ENCODE assay signal across 17 cellular contexts in the genomic region with DNA sequence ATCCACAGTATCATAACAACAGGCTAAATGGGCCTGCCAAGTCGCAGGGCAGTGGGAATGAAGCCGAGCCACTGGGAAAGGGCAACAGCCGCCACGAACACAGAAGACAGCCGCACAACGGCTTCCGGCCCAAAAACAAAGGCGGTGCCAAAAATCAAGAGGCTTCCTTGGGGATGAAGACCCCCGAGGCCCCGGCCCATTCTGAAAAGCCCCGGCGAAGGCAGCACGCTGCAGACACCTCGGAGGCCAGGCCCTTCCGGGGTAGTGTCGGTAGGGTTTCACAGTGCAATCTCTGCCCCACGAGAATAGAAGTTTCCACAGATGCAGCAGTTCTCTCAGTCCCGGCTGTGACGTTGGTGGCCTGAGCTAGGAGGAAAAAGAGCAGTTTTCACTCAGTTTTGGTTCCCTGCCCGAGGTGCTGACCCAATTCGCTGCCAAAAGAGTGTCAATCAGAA. TPM values are rescaled to one million over a fixed set of nuclear protein-coding genes. Genes with fewer than 3 reads are reported as not detected.
DNase-seq lines count a peak whose midpoint lies in the region; ATAC-seq and TF ChIP-seq lines count a peak whose summit lies in the region.
"Had no signal": no experiment of that assay in that cellular context is flagged by ENCODE, and none has a peak within 500 bp of the region (broad histone marks: within the 10 kb centered on the region; RNA-seq: fewer than 3 reads in every experiment).

No MANE protein-coding gene starts in this region.

- H3K27me3 Mint-ChIP-seq in activated CD8-positive, alpha-beta memory T cell treated with anti-CD3 and anti-CD28 coated beads, Interleukin-2, amount 10 ng/mL, durations not matched to agents 7 days and 5 days: no peaks in the 10 kb centered on the region
- H3K27me3 Mint-ChIP-seq: activated T-cell treated with anti-CD3 and anti-CD28 coated beads, Interleukin-2, amount 50 U/mL, for 24 hours; natural killer cell treated with Interleukin-12 subunit alpha and Interleukin-12 subunit beta and Interleukin-15 and Interleukin-18, amount 100 ng/mL, for 72 hours had no signal

- H3K4me3 ChIP-seq in AG04450 (ENCODE audit: low read depth, low read length): no peak overlapping the region
- H3K4me3 ChIP-seq in body of pancreas: no peak overlapping the region
- H3K4me3 ChIP-seq: suprapubic skin had no signal

- no peak for DNase-seq in AG04450 (ENCODE audit: low read depth, low spot score)
- peak in 3 of 4 donors; percentile 26 to 39 (median 29) for DNase-seq in body of pancreas
- peak; percentile 75 for DNase-seq in left ventricle myocardium superior
- DNase-seq in posterior vena cava (ENCODE audit: low spot score): peak; percentile 85
- DNase-seq in SIG-M5 (lab: John Stamatoyannopoulos, UW): no peak
- DNase-seq in NCI-H2171 (lab: John Stamatoyannopoulos, UW): no peak
- no peak for DNase-seq in activated CD8-positive, alpha-beta memory T cell treated with anti-CD3 and anti-CD28 coated beads, Interleukin-2, amount 10 ng/mL, durations not matched to agents 7 days and 5 days
- no peak for DNase-seq in GM19238 (ENCODE audit: insufficient read length, low spot score)
- DNase-seq: activated CD4-positive, CD25-positive, alpha-beta regulatory T cell treated with anti-CD3 and anti-CD28 coated beads, Interleukin-2, amount 50 U/mL, for 72 hours; activated T-cell treated with anti-CD3 and anti-CD28 coated beads, Interleukin-2, amount 50 U/mL, for 24 hours; foreskin melanocyte; KG1; NCI-H1436 treated with DMSO at 0.1 percent for 48 hours; NCI-H524; T-helper 1 cell had no signal

- POLR2A ChIA-PET in AG04450 (lab: Yijun Ruan, JAX): no interaction called here

- ATAC-seq in body of pancreas (peak; percentile 20), left ventricle myocardium superior (peak; percentile 92)
- ATAC-seq in activated CD8-positive, alpha-beta memory T cell treated with anti-CD3 and anti-CD28 coated beads, Interleukin-2, amount 10 ng/mL, durations not matched to agents 7 days and 5 days: no peak
- ATAC-seq: natural killer cell treated with Interleukin-12 subunit alpha and Interleukin-12 subunit beta and Interleukin-15 and Interleukin-18, amount 100 ng/mL, for 72 hours had no signal

- peaks cover 20% of the 10 kb centered on the region for H3K4me1 Mint-ChIP-seq in activated CD8-positive, alpha-beta memory T cell treated with anti-CD3 and anti-CD28 coated beads, Interleukin-2, amount 10 ng/mL, durations not matched to agents 7 days and 5 days

- no peak overlapping the region for H3K4me3 Mint-ChIP-seq in activated CD8-positive, alpha-beta memory T cell treated with anti-CD3 and anti-CD28 coated beads, Interleukin-2, amount 10 ng/mL, durations not matched to agents 7 days and 5 days
- H3K4me3 Mint-ChIP-seq: activated T-cell treated with anti-CD3 and anti-CD28 coated beads, Interleukin-2, amount 50 U/mL, for 24 hours; natural killer cell treated with Interleukin-12 subunit alpha and Interleukin-12 subunit beta and Interleukin-15 and Interleukin-18, amount 100 ng/mL, for 72 hours had no signal

- no peaks in the 10 kb centered on the region; the same call in 1 of the 2 replicates for H3K9me3 ChIP-seq in AG04450 (ENCODE audit: control insufficient read depth, insufficient read depth, low read length)
- no peaks in the 10 kb centered on the region for H3K9me3 ChIP-seq in body of pancreas
- H3K9me3 ChIP-seq: suprapubic skin had no signal

- TF ChIP-seq POLR2A in body of pancreas (IDR thresholded peaks at IDR 0.05): no peak

- H3K4me1 ChIP-seq in body of pancreas: peaks cover 11% of the 10 kb centered on the region
- H3K4me1 ChIP-seq: suprapubic skin had no signal

- peaks cover 0 to 7% of the 10 kb centered on the region in 2 donors for H3K36me3 ChIP-seq in body of pancreas (replicated peaks in 1 of 2; ENCODE audit: insufficient read depth in 1 of 2, low read depth in 2 of 2)

- peaks cover 26% of the 10 kb centered on the region for H3K36me3 Mint-ChIP-seq in activated CD8-positive, alpha-beta memory T cell treated with anti-CD3 and anti-CD28 coated beads, Interleukin-2, amount 10 ng/mL, durations not matched to agents 7 days and 5 days
- H3K36me3 Mint-ChIP-seq: natural killer cell treated with Interleukin-12 subunit alpha and Interleukin-12 subunit beta and Interleukin-15 and Interleukin-18, amount 100 ng/mL, for 72 hours had no signal

- no peaks in the 10 kb centered on the region for H3K27me3 ChIP-seq in AG04450 (ENCODE audit: control insufficient read depth, insufficient read depth, low read length)
- no peaks in the 10 kb centered on the region for H3K27me3 ChIP-seq in body of pancreas
- H3K27me3 ChIP-seq: suprapubic skin had no signal

- H3K27ac ChIP-seq in AG04450 (ENCODE audit: low read depth, low read length) (peak overlapping the region; percentile 54), body of pancreas (peak overlapping the region in 1 of 4 donors; percentile 28)
- H3K27ac ChIP-seq: suprapubic skin had no signal

- WGBS in body of pancreas, 2 donors: 82 to 86% methylated on average over 21 of the region's 21 CpGs

- intact Hi-C loops in body of pancreas (cut with DNase I) (loop anchor here (5.0 kb wide), 1 partner anchor 495 kb away; no protein-coding TSS in a partner anchor), left ventricle myocardium superior (cut with micrococcal nuclease) (loop anchor here (5.0 to 10.0 kb wide), 2 partner anchors 253 to 505 kb away; no protein-coding TSS in a partner anchor), posterior vena cava (cut with DNase I) (loop anchor here in 1 of 2 donors (5.0 kb wide), 1 partner anchor 500 kb away; no protein-coding TSS in a partner anchor)

- no peaks in the 10 kb centered on the region for H3K9me3 Mint-ChIP-seq in activated CD8-positive, alpha-beta memory T cell treated with anti-CD3 and anti-CD28 coated beads, Interleukin-2, amount 10 ng/mL, durations not matched to agents 7 days and 5 days (ENCODE audit: low read depth)
- H3K9me3 Mint-ChIP-seq: activated T-cell treated with anti-CD3 and anti-CD28 coated beads, Interleukin-2, amount 50 U/mL, for 24 hours; natural killer cell treated with Interleukin-12 subunit alpha and Interleukin-12 subunit beta and Interleukin-15 and Interleukin-18, amount 100 ng/mL, for 72 hours had no signal

- CTCF ChIA-PET in AG04450 (lab: Charles Lee): interaction anchor here (0.6 kb wide), 2 partner anchors 8 to 111 kb away, joined by 4 to 7 read pairs; no protein-coding TSS in a partner anchor
- CTCF ChIA-PET in activated CD8-positive, alpha-beta memory T cell treated with anti-CD3 and anti-CD28 coated beads, Interleukin-2, amount 10 ng/mL, durations not matched to agents 7 days and 5 days (lab: Charles Lee): no interaction called here

- no peak overlapping the region for H3K27ac Mint-ChIP-seq in activated CD8-positive, alpha-beta memory T cell treated with anti-CD3 and anti-CD28 coated beads, Interleukin-2, amount 10 ng/mL, durations not matched to agents 7 days and 5 days
- H3K27ac Mint-ChIP-seq: activated T-cell treated with anti-CD3 and anti-CD28 coated beads, Interleukin-2, amount 50 U/mL, for 24 hours; natural killer cell treated with Interleukin-12 subunit alpha and Interleukin-12 subunit beta and Interleukin-15 and Interleukin-18, amount 100 ng/mL, for 72 hours had no signal

- TF ChIP-seq CTCF in AG04450 (IDR thresholded peaks at IDR 0.05; ENCODE audit: low read depth, low read length) (no peak), body of pancreas (IDR thresholded peaks at IDR 0.05) (no peak)

RNA-seq across cellular contexts. Expression of a gene that starts 32.2 kb away (rescaled TPM):
- 9.9 and 13.8 TPM in 2 replicates for polyA plus RNA-seq in AG04450 (2011; rRNA removed)
- polyA minus RNA-seq in AG04450 (2011; rRNA and poly(A)+ RNA removed): 5.4 and 6.0 TPM in 2 replicates
- total RNA-seq in body of pancreas: 10 to 100 TPM; 10.5 to 42.3 TPM
- total RNA-seq in left ventricle myocardium superior: 9.1 TPM
- total RNA-seq in posterior vena cava: 10 to 100 TPM; 13.8 to 18.5 TPM
- total RNA-seq in activated CD8-positive, alpha-beta memory T cell treated with anti-CD3 and anti-CD28 coated beads, Interleukin-2, amount 10 ng/mL, durations not matched to agents 7 days and 5 days: 10 to 100 TPM; 14.4 to 16.3 TPM

RNA-seq across cellular contexts. Expression of a gene that starts 48.3 kb away (rescaled TPM):
- 3.7 and 8.4 TPM in 2 replicates for polyA plus RNA-seq in AG04450 (2011; rRNA removed)
- polyA minus RNA-seq in AG04450 (2011; rRNA and poly(A)+ RNA removed): 1.8 and 4.8 TPM in 2 replicates
- total RNA-seq in body of pancreas (1 to 10 TPM; 1.6 to 2.3 TPM), left ventricle myocardium superior (0.87 TPM), posterior vena cava (1 to 10 TPM; 2.3 to 2.7 TPM)
- total RNA-seq in activated CD8-positive, alpha-beta memory T cell treated with anti-CD3 and anti-CD28 coated beads, Interleukin-2, amount 10 ng/mL, durations not matched to agents 7 days and 5 days: 10 to 100 TPM; 39.7 to 52.5 TPM

Comparison
In these comparisons a context has a peak if more than half of its experiments do, and no peak if none do; other contexts are left out.
1. DNase-seq: peak in body of pancreas (3 of 4), left ventricle myocardium superior (single experiment) and posterior vena cava (single experiment); none in AG04450 (single experiment), SIG-M5 (single experiment), NCI-H2171 (single experiment), activated CD8-positive, alpha-beta memory T cell treated with anti-CD3 and anti-CD28 coated beads, Interleukin-2, amount 10 ng/mL, durations not matched to agents 7 days and 5 days (single experiment) and GM19238 (single experiment).
2. RNA of a gene that starts 48.3 kb away (total RNA-seq): 39.7 to 52.5 TPM in activated CD8-positive, alpha-beta memory T cell treated with anti-CD3 and anti-CD28 coated beads, Interleukin-2, amount 10 ng/mL, durations not matched to agents 7 days and 5 days; 2.3 to 2.7 TPM in posterior vena cava, 1.6 to 2.3 TPM in body of pancreas and 0.87 TPM in left ventricle myocardium superior (single experiment); every median in the first group is over 10 times any median in the second.